1 cellular context compared by ENCODE assay signal in genomic region chr1:9789700-9790099, GRCh38.
A peak's percentile ranks its signal among the peaks of the same experiment; 100 is the strongest.
TF ChIP-seq lines count a peak whose summit lies in the region.

No MANE protein-coding gene starts in this region.

TF ChIP-seq in GM12878, 131 proteins besides CTCF, POLR2A, EP300 and RAD21:
- TF ChIP-seq JUNB (IDR thresholded peaks at IDR 0.05): 0 out of 2 replicates have a peak, but pooled peaks have one; percentile 5
